11 cellular contexts compared by ENCODE assay signal in genomic region chr11:10592331-10592730, GRCh38. TPM values are rescaled to one million over a fixed set of nuclear protein-coding genes. Genes with fewer than 3 reads are reported as not detected.
DNase-seq lines count a peak whose midpoint lies in the region; ATAC-seq and TF ChIP-seq lines count a peak whose summit lies in the region.
"Had no signal": no experiment of that assay in that cellular context is flagged by ENCODE, and none has a peak within 500 bp of the region (broad histone marks: within the 10 kb centered on the region; RNA-seq: fewer than 3 reads in every experiment).

No MANE protein-coding gene starts in this region.

- CTCF ChIA-PET in PC-3 (lab: Charles Lee), result interaction anchor here (0.7 kb wide), 1 partner anchor 59 kb away, joined by 3 read pairs; no protein-coding TSS in a partner anchor

- no peak overlapping the region for H2AFZ ChIP-seq in PC-3 (ENCODE audit: low read length)

- no peaks in the 10 kb centered on the region for H3F3A ChIP-seq in PC-3 (ENCODE audit: low read length, unreplicated experiment)

- peak; percentile 69 for ATAC-seq in PC-3
- no peak for ATAC-seq in HG02623 (IDR thresholded peaks at IDR 0.05; ENCODE audit: unreplicated experiment)

- TF ChIP-seq CTCF in PC-3 (conservative IDR thresholded peaks at IDR 0.05; ENCODE audit: low read depth, low read length) (no peak), esophagus muscularis mucosa (IDR thresholded peaks at IDR 0.05) (no peak)

- H3K9ac ChIP-seq in PC-3 (ENCODE audit: low read length), result no peak overlapping the region

- H3K4me1 Mint-ChIP-seq in activated naive CD8-positive, alpha-beta T cell treated with anti-CD3 and anti-CD28 coated beads for 36 hours, result no peaks in the 10 kb centered on the region

- TF ChIP-seq EP300 in esophagus muscularis mucosa (IDR thresholded peaks at IDR 0.05), result no peak

- peaks cover 8% of the 10 kb centered on the region for H3K27me3 Mint-ChIP-seq in activated naive CD8-positive, alpha-beta T cell treated with anti-CD3 and anti-CD28 coated beads for 36 hours

- no peaks in the 10 kb centered on the region for H3K9me3 ChIP-seq in PC-3 (ENCODE audit: low read length)
- H3K9me3 ChIP-seq in esophagus muscularis mucosa, result no peaks in the 10 kb centered on the region

- intact Hi-C loops in PC-3 (cut with micrococcal nuclease), result no loop called here
- intact Hi-C loops in esophagus muscularis mucosa (cut with DNase I), result no loop called here

- peaks cover 5% of the 10 kb centered on the region for H3K9me3 Mint-ChIP-seq in activated naive CD8-positive, alpha-beta T cell treated with anti-CD3 and anti-CD28 coated beads for 36 hours

- H3K27ac ChIP-seq in PC-3 (ENCODE audit: low read length), result peak overlapping the region; percentile 88
- peak overlapping the region; percentile 72 to 84 (median 80) for H3K27ac ChIP-seq in esophagus muscularis mucosa (replicated peaks in 1 of 4)
- H3K27ac ChIP-seq in caudate nucleus (ENCODE audit: low read depth, low read length), result no peak overlapping the region
- H3K27ac ChIP-seq: VCaP had no signal

- TF ChIP-seq POLR2A in esophagus muscularis mucosa (IDR thresholded peaks at IDR 0.05; ENCODE audit: low read depth), result no peak

- H3K9me2 ChIP-seq in PC-3 (replicated peaks; ENCODE audit: low read length), result no peaks in the 10 kb centered on the region

- H3K4me1 ChIP-seq in PC-3 (ENCODE audit: insufficient read depth, low read length) (peaks cover 52% of the 10 kb centered on the region), esophagus muscularis mucosa (peaks cover 0 to 50% (median 32%) of the 10 kb centered on the region in 4 donors)

- no peaks in the 10 kb centered on the region for H3K79me2 ChIP-seq in PC-3 (ENCODE audit: low read length)

- H3K27me3 ChIP-seq in PC-3 (ENCODE audit: low read length) (no peaks in the 10 kb centered on the region), esophagus muscularis mucosa (no peaks in the 10 kb centered on the region)

- no peaks in the 10 kb centered on the region for H4K20me1 ChIP-seq in PC-3 (ENCODE audit: low read length)

- no peaks in the 10 kb centered on the region for H3K36me3 Mint-ChIP-seq in activated naive CD8-positive, alpha-beta T cell treated with anti-CD3 and anti-CD28 coated beads for 36 hours

- H3K27ac Mint-ChIP-seq in activated naive CD8-positive, alpha-beta T cell treated with anti-CD3 and anti-CD28 coated beads for 36 hours, result no peak overlapping the region

- H3K4me3 Mint-ChIP-seq in activated naive CD8-positive, alpha-beta T cell treated with anti-CD3 and anti-CD28 coated beads for 36 hours, result no peak overlapping the region

- 12% methylated on average over 2 of the region's 2 CpGs for WGBS in esophagus muscularis mucosa

- POLR2A ChIA-PET in PC-3 (lab: Charles Lee; ENCODE audit: unreplicated experiment), result interaction anchor here (1.5 kb wide), 1 partner anchor 52 kb away, joined by 8 read pairs; the partner anchor contains the start of gene RNF141

- peak overlapping the region; percentile 32; the same call in 1 of the 2 replicates for H3K4me2 ChIP-seq in PC-3 (ENCODE audit: low read length)

- BruUV-seq in PC-3 (replicated peaks; lab: Mats Ljungman, UMichigan), result no TSS peak

- peak; percentile 87 for DNase-seq in ELR (ENCODE audit: low read depth)
- DNase-seq in PC-3, result peak; percentile 91
- no peak for DNase-seq in esophagus muscularis mucosa (ENCODE audit: extremely low spot score)
- DNase-seq in pulmonary artery endothelial cell (ENCODE audit: low read depth, low spot score), result peak; percentile 51
- no peak for DNase-seq in NCI-H2227 treated with DMSO at 0.1 percent for 48 hours (lab: John Stamatoyannopoulos, UW)
- no peak for DNase-seq in caudate nucleus (lab: John Stamatoyannopoulos, UW)
- DNase-seq in activated naive CD8-positive, alpha-beta T cell treated with anti-CD3 and anti-CD28 coated beads for 36 hours, result no peak
- DNase-seq: amygdala, NCI-H1417 had no signal

- H3K4me3 ChIP-seq in PC-3 (ENCODE audit: low read length), result no peak overlapping the region
- no peak overlapping the region for H3K4me3 ChIP-seq in esophagus muscularis mucosa

- no peaks in the 10 kb centered on the region for H3K36me3 ChIP-seq in PC-3 (ENCODE audit: low read depth, low read length)
- peaks cover 0 to 57% (median 11%) of the 10 kb centered on the region in 4 donors for H3K36me3 ChIP-seq in esophagus muscularis mucosa

RNA-seq across cellular contexts. Expression of gene LYVE1, which starts 23.9 kb away (rescaled TPM):
- total RNA-seq in PC-3 (2014; rRNA removed) (not detected in 2 replicates), esophagus muscularis mucosa (100 to 1,000 TPM in 1 of 4 donors, 10 to 100 TPM in 3; 59.5 to 150 (median 74.3) TPM), pulmonary artery endothelial cell (0.81 and 2.2 TPM in 2 replicates)
- total RNA-seq in activated naive CD8-positive, alpha-beta T cell treated with anti-CD3 and anti-CD28 coated beads for 36 hours, result not detected

RNA-seq across cellular contexts. Expression of gene RNF141, which starts 51.3 kb away (rescaled TPM):
- total RNA-seq in PC-3 (2014; rRNA removed) (12.6 and 13.8 TPM in 2 replicates), esophagus muscularis mucosa (10 to 100 TPM; 24.1 to 39.3 (median 34.9) TPM), pulmonary artery endothelial cell (22.7 and 36.1 TPM in 2 replicates)
- total RNA-seq in activated naive CD8-positive, alpha-beta T cell treated with anti-CD3 and anti-CD28 coated beads for 36 hours, result 10 to 100 TPM; 17.8 to 18.0 TPM

Comparison
In these comparisons a context has a peak if more than half of its experiments do, and no peak if none do; other contexts are left out.
1. DNase-seq: peak in ELR (single experiment), PC-3 (single experiment) and pulmonary artery endothelial cell (single experiment); none in esophagus muscularis mucosa (single experiment), NCI-H2227 treated with DMSO at 0.1 percent for 48 hours (single experiment), caudate nucleus (0 of 61) and activated naive CD8-positive, alpha-beta T cell treated with anti-CD3 and anti-CD28 coated beads for 36 hours (single experiment).
2. RNA of gene LYVE1, which starts 23.9 kb away (total RNA-seq): 59.5 to 150 TPM in esophagus muscularis mucosa; 0.81 to 2.2 TPM in pulmonary artery endothelial cell, not detected in PC-3 and not detected in activated naive CD8-positive, alpha-beta T cell treated with anti-CD3 and anti-CD28 coated beads for 36 hours; every median in the first group is over 10 times any median in the second.